8 cellular contexts compared by ENCODE assay signal in the genomic region with DNA sequence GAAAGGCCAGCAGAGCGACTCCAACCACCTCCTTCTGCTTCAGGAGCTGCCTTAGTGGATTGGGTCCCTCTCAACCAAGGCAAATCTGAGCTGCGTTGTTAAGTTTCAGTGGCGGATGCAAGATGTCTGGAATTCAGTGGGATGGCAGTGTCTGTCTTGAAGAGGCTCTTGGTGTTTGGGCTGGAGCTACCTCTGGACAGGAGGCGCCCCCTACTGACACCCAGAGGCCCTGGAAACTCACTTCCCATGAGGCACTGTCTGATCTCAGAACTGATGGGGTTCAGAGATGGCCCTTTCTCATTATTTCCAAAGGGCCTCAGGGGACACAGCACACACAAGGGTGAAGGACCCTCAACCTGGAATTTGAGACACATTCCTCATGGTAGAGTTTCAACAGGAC. TPM values are rescaled to one million over a fixed set of nuclear protein-coding genes. Genes with fewer than 3 reads are reported as not detected.
DNase-seq lines count a peak whose midpoint lies in the region; ATAC-seq and TF ChIP-seq lines count a peak whose summit lies in the region.

No MANE protein-coding gene starts in this region.

- H3K9me3 Mint-ChIP-seq in T-helper 2 cell treated with Interferon-gamma antibody and Interleukin-4, amounts not matched to agents 5 μg/mL and 100 μg/mL, for 36 hours: no peaks in the 10 kb centered on the region

- H3K4me1 Mint-ChIP-seq in T-helper 2 cell treated with Interferon-gamma antibody and Interleukin-4, amounts not matched to agents 5 μg/mL and 100 μg/mL, for 36 hours (ENCODE audit: low read depth): peaks cover 4% of the 10 kb centered on the region

- H3K27me3 Mint-ChIP-seq in T-helper 2 cell treated with Interferon-gamma antibody and Interleukin-4, amounts not matched to agents 5 μg/mL and 100 μg/mL, for 36 hours (ENCODE audit: low read depth): peaks cover 7% of the 10 kb centered on the region

- TF ChIP-seq CTCF in astrocyte of the cerebellum (IDR thresholded peaks at IDR 0.05; ENCODE audit: low read depth, low read length, missing control alignments): peak; percentile 58

- no peak overlapping the region for H3K4me3 ChIP-seq in Jurkat, Clone E6-1 (ENCODE audit: low read length)
- H3K4me3 ChIP-seq in astrocyte of the cerebellum (ENCODE audit: low read depth, low read length): no peak overlapping the region

- no peak overlapping the region for H3K4me3 Mint-ChIP-seq in T-helper 2 cell treated with Interferon-gamma antibody and Interleukin-4, amounts not matched to agents 5 μg/mL and 100 μg/mL, for 36 hours

- in situ Hi-C loops in astrocyte of the cerebellum (cut with HindIII; ENCODE audit: low sequenced_read_pairs): no loop called here

- H3K27ac Mint-ChIP-seq in T-helper 2 cell treated with Interferon-gamma antibody and Interleukin-4, amounts not matched to agents 5 μg/mL and 100 μg/mL, for 36 hours: no peak overlapping the region

- peak; percentile 5 for DNase-seq in DMS79 (lab: John Stamatoyannopoulos, UW)
- peak; percentile 42 for DNase-seq in Jurkat, Clone E6-1 (ENCODE audit: low read depth, low spot score)
- DNase-seq in T-helper 2 cell treated with Interferon-gamma antibody and Interleukin-4, amounts not matched to agents 5 μg/mL and 100 μg/mL, for 36 hours (ENCODE audit: low spot score): peak; percentile 42
- DNase-seq in astrocyte of the cerebellum (ENCODE audit: low read depth): no peak
- peak; percentile 87 for DNase-seq in iPS-NIHi11 (ENCODE audit: low spot score)
- DNase-seq in stimulated activated CD4-positive, alpha-beta T cell treated with anti-CD3 and anti-CD28 coated beads, Interleukin-12 subunit alpha, Interleukin-12 subunit beta, amount 100 ng/mL, for 4 hours: peak; percentile 54
- DNase-seq in cortex of kidney (lab: John Stamatoyannopoulos, UW): no peak

- no peak for ATAC-seq in HG02588 (IDR thresholded peaks at IDR 0.05; ENCODE audit: unreplicated experiment)

- no peaks in the 10 kb centered on the region for H3K36me3 Mint-ChIP-seq in T-helper 2 cell treated with Interferon-gamma antibody and Interleukin-4, amounts not matched to agents 5 μg/mL and 100 μg/mL, for 36 hours (ENCODE audit: low read depth)

RNA-seq across cellular contexts. Expression of a gene that starts 6.0 kb away (rescaled TPM):
- polyA plus RNA-seq in Jurkat, Clone E6-1 (2012; ENCODE audit: insufficient read depth, insufficient read length): not detected

Comparison
In these comparisons a context has a peak if more than half of its experiments do, and no peak if none do; other contexts are left out.
1. DNase-seq: peak in DMS79 (single experiment), Jurkat, Clone E6-1 (single experiment), T-helper 2 cell treated with Interferon-gamma antibody and Interleukin-4, amounts not matched to agents 5 μg/mL and 100 μg/mL, for 36 hours (single experiment), iPS-NIHi11 (single experiment) and stimulated activated CD4-positive, alpha-beta T cell treated with anti-CD3 and anti-CD28 coated beads, Interleukin-12 subunit alpha, Interleukin-12 subunit beta, amount 100 ng/mL, for 4 hours (single experiment); none in astrocyte of the cerebellum (single experiment) and cortex of kidney (single experiment).